In the genomic region with DNA sequence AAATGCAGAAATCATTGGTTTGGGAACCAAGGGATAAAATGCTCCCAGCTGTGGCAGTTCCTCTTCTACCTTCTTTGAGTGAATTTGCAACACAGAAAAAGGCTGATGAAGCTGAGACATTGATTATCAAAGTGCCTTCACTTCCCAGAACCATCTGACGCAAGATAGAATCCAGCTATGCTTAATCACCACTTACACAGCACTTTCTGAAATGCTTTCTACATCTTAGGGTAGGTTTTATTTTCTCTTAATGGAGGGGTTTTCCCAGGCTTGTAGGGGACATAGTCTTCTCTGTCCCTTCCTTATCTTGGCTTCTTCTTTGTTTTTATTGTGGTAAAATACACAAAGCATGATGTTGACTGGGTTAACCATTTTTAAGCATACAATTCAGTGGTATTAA, we compare ENCODE assay signal across 1 cellular context.
TF ChIP-seq lines count a peak whose summit lies in the region.

No MANE protein-coding gene starts in this region.

TF ChIP-seq in K562, 482 proteins besides CTCF, POLR2A, EP300 and RAD21 (continued from another document):
- TF ChIP-seq SRF (CRISPR knock-in tag; IDR thresholded peaks at IDR 0.05) = no peak
